ENCODE assay signal across 29 cellular contexts in the genomic region with DNA sequence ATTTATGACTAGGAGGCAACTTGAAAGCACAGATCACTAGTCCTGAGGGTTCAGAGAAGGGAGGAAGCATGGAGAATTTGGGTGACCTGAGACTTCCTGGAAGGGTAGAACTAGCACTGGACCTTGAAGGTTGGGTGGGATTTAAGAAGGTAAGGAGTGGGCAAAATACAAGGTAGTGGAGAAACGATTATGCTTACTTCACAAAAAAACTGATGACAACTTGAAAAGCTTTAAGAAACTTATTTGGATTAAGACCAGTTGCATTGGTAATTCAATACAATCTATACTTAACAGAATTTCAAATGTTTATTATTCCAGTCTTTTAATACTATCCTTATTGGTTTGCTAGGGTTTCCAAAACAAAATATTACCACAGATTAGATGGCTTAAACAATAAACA.
"Had no signal": no experiment of that assay in that cellular context is flagged by ENCODE, and none has a peak within 500 bp of the region (broad histone marks: within the 10 kb centered on the region; RNA-seq: fewer than 3 reads in every experiment).

No MANE protein-coding gene starts in this region.

- H3K4me1 ChIP-seq: stomach, suprapubic skin, testis, thyroid gland, tibial artery, tibial nerve, transverse colon, upper lobe of left lung, upper lobe of right lung, uterus, vagina had no signal

- H3K27ac Mint-ChIP-seq: stimulated activated effector memory CD8-positive, alpha-beta T cell treated with anti-CD3 and anti-CD28 coated beads, Interleukin-12 subunit alpha, Interleukin-12 subunit beta, amount 100 ng/mL, for 72 hours; stimulated activated memory B cell treated with anti-CD40 and anti-IgM and Interleukin-4, amounts not matched to agents 10 μg/mL and 1 μg/mL and 100 μg/mL, for 72 hours; stimulated activated naive B cell treated with anti-CD40 and anti-IgM and Interleukin-4, amounts not matched to agents 10 μg/mL and 1 μg/mL and 100 μg/mL, for 72 hours; stimulated activated naive CD8-positive, alpha-beta T cell treated with anti-CD3 and anti-CD28 coated beads, Interleukin-15, amount 100 ng/mL, for 72 hours; stimulated activated naive CD8-positive, alpha-beta T cell treated with anti-CD3 and anti-CD28 coated beads, Interleukin-15, Interleukin-2, amounts not matched to agents 100 ng/mL and 50 ng/mL, for 24 hours; type B pancreatic cell had no signal

- H3K4me3 Mint-ChIP-seq: stimulated activated effector memory CD8-positive, alpha-beta T cell treated with anti-CD3 and anti-CD28 coated beads, Interleukin-12 subunit alpha, Interleukin-12 subunit beta, amount 100 ng/mL, for 72 hours; stimulated activated memory B cell treated with anti-CD40 and anti-IgM and Interleukin-4, amounts not matched to agents 10 μg/mL and 1 μg/mL and 100 μg/mL, for 72 hours; stimulated activated naive B cell treated with anti-CD40 and anti-IgM and Interleukin-4, amounts not matched to agents 10 μg/mL and 1 μg/mL and 100 μg/mL, for 72 hours; stimulated activated naive CD8-positive, alpha-beta T cell treated with anti-CD3 and anti-CD28 coated beads, Interleukin-15, amount 100 ng/mL, for 72 hours; stimulated activated naive CD8-positive, alpha-beta T cell treated with anti-CD3 and anti-CD28 coated beads, Interleukin-15, Interleukin-2, amounts not matched to agents 100 ng/mL and 50 ng/mL, for 24 hours; type B pancreatic cell had no signal

- H3K9me3 Mint-ChIP-seq: stimulated activated effector memory CD8-positive, alpha-beta T cell treated with anti-CD3 and anti-CD28 coated beads, Interleukin-12 subunit alpha, Interleukin-12 subunit beta, amount 100 ng/mL, for 72 hours; stimulated activated memory B cell treated with anti-CD40 and anti-IgM and Interleukin-4, amounts not matched to agents 10 μg/mL and 1 μg/mL and 100 μg/mL, for 72 hours; stimulated activated naive CD8-positive, alpha-beta T cell treated with anti-CD3 and anti-CD28 coated beads, Interleukin-15, amount 100 ng/mL, for 72 hours; stimulated activated naive CD8-positive, alpha-beta T cell treated with anti-CD3 and anti-CD28 coated beads, Interleukin-15, Interleukin-2, amounts not matched to agents 100 ng/mL and 50 ng/mL, for 24 hours; type B pancreatic cell had no signal

- H3K36me3 Mint-ChIP-seq: stimulated activated effector memory CD8-positive, alpha-beta T cell treated with anti-CD3 and anti-CD28 coated beads, Interleukin-12 subunit alpha, Interleukin-12 subunit beta, amount 100 ng/mL, for 72 hours; stimulated activated memory B cell treated with anti-CD40 and anti-IgM and Interleukin-4, amounts not matched to agents 10 μg/mL and 1 μg/mL and 100 μg/mL, for 72 hours; stimulated activated naive B cell treated with anti-CD40 and anti-IgM and Interleukin-4, amounts not matched to agents 10 μg/mL and 1 μg/mL and 100 μg/mL, for 72 hours; type B pancreatic cell had no signal

- H3K27ac ChIP-seq: stomach, suprapubic skin, testis, thoracic aorta, thyroid gland, tibial artery, tibial nerve, transverse colon, upper lobe of left lung, upper lobe of right lung, uterus, vagina had no signal

- DNase-seq: stimulated activated CD4-positive, alpha-beta T cell treated with anti-CD3 and anti-CD28 coated beads, Interleukin-2, amount 100 ng/mL, for 48 hours; stimulated activated CD4-positive, alpha-beta T cell treated with anti-CD3 and anti-CD28 coated beads, Interleukin-4, amount 100 ng/mL, for 1 hour; stimulated activated CD4-positive, alpha-beta T cell treated with anti-CD3 and anti-CD28 coated beads, Interleukin-4, amount 100 ng/mL, for 24 hours; stimulated activated CD4-positive, alpha-beta T cell treated with anti-CD3 and anti-CD28 coated beads, Interleukin-4, amount 100 ng/mL, for 4 hours; stimulated activated CD8-positive, alpha-beta memory T cell treated with anti-CD3 and anti-CD28 coated beads, Interleukin-4, amount 100 ng/mL, for 48 hours; stimulated activated naive B cell treated with anti-CD40 and anti-IgM and Interleukin-4, amounts not matched to agents 10 μg/mL and 1 μg/mL and 100 μg/mL, for 72 hours; stimulated activated naive CD4-positive, alpha-beta T cell; stimulated activated naive CD4-positive, alpha-beta T cell treated with Interleukin-2 at 50 U/mL for 16 hours; stimulated activated naive CD8-positive, alpha-beta T cell treated with anti-CD3 and anti-CD28 coated beads, Interleukin-15, amount 100 ng/mL, for 72 hours; stimulated activated naive CD8-positive, alpha-beta T cell treated with anti-CD3 and anti-CD28 coated beads, Interleukin-15, Interleukin-2, amounts not matched to agents 100 U/mL and 50 U/mL, for 24 hours; stomach; substantia nigra; testis; thyroid gland; tibial artery; transverse colon; trophoblast cell; upper lobe of left lung; upper lobe of right lung; uterus had no signal

- H3K4me1 Mint-ChIP-seq: stimulated activated memory B cell treated with anti-CD40 and anti-IgM and Interleukin-4, amounts not matched to agents 10 μg/mL and 1 μg/mL and 100 μg/mL, for 72 hours; stimulated activated naive B cell treated with anti-CD40 and anti-IgM and Interleukin-4, amounts not matched to agents 10 μg/mL and 1 μg/mL and 100 μg/mL, for 72 hours; stimulated activated naive CD8-positive, alpha-beta T cell treated with anti-CD3 and anti-CD28 coated beads, Interleukin-15, amount 100 ng/mL, for 72 hours had no signal

- H3K36me3 ChIP-seq: stomach, suprapubic skin, thoracic aorta, thyroid gland, tibial artery, tibial nerve, transverse colon, upper lobe of left lung, upper lobe of right lung, uterus, vagina had no signal

- ATAC-seq: stimulated activated effector memory CD8-positive, alpha-beta T cell treated with anti-CD3 and anti-CD28 coated beads, Interleukin-12 subunit alpha, Interleukin-12 subunit beta, amount 100 ng/mL, for 72 hours; stimulated activated memory B cell treated with anti-CD40 and anti-IgM and Interleukin-4, amounts not matched to agents 10 μg/mL and 1 μg/mL and 100 μg/mL, for 72 hours; stimulated activated naive B cell treated with anti-CD40 and anti-IgM and Interleukin-4, amounts not matched to agents 10 μg/mL and 1 μg/mL and 100 μg/mL, for 72 hours; stimulated activated naive CD8-positive, alpha-beta T cell treated with anti-CD3 and anti-CD28 coated beads, Interleukin-15, amount 100 ng/mL, for 72 hours; stimulated activated naive CD8-positive, alpha-beta T cell treated with anti-CD3 and anti-CD28 coated beads, Interleukin-15, Interleukin-2, amounts not matched to agents 100 U/mL and 50 U/mL, for 24 hours; upper lobe of right lung had no signal

- H3K4me3 ChIP-seq: stomach, suprapubic skin, testis, thoracic aorta, thyroid gland, tibial artery, tibial nerve, transverse colon, upper lobe of left lung, upper lobe of right lung, uterus, vagina had no signal

- H3K9me3 ChIP-seq: suprapubic skin, testis, thoracic aorta, thyroid gland, tibial artery, transverse colon, upper lobe of left lung, upper lobe of right lung, uterus, vagina had no signal

- H3K27me3 ChIP-seq: stomach, suprapubic skin, testis, thyroid gland, tibial artery, tibial nerve, transverse colon, upper lobe of left lung, upper lobe of right lung, uterus, vagina had no signal

- FAIRE-seq: urothelium cell line had no signal

- H3K27me3 Mint-ChIP-seq: stimulated activated memory B cell treated with anti-CD40 and anti-IgM and Interleukin-4, amounts not matched to agents 10 μg/mL and 1 μg/mL and 100 μg/mL, for 72 hours; stimulated activated naive B cell treated with anti-CD40 and anti-IgM and Interleukin-4, amounts not matched to agents 10 μg/mL and 1 μg/mL and 100 μg/mL, for 72 hours; stimulated activated naive CD8-positive, alpha-beta T cell treated with anti-CD3 and anti-CD28 coated beads, Interleukin-15, amount 100 ng/mL, for 72 hours; stimulated activated naive CD8-positive, alpha-beta T cell treated with anti-CD3 and anti-CD28 coated beads, Interleukin-15, Interleukin-2, amounts not matched to agents 100 ng/mL and 50 ng/mL, for 24 hours had no signal
